18 cellular contexts compared by ENCODE assay signal in the genomic region with DNA sequence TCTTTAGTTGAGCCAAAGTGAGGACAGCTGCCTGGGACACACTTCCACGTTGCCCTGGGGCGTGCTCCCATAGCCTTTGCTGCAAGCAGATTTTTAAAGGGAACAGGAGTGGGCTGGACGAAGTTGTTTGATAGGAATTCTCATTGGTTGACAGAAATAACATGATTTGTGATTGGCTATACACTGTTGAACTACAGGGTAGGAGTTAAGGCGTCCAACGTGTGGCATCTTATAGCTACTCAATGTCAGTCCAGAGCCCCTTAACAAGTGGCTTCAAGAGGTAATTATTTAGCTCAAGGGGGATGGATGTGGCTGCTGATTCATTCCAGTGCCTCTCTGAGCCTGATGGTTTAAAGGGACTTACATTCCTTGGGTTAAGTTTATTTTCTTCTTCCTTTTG.
DNase-seq lines count a peak whose midpoint lies in the region; ATAC-seq and TF ChIP-seq lines count a peak whose summit lies in the region.
"Had no signal": no experiment of that assay in that cellular context is flagged by ENCODE, and none has a peak within 500 bp of the region (broad histone marks: within the 10 kb centered on the region; RNA-seq: fewer than 3 reads in every experiment).

No MANE protein-coding gene starts in this region.

- H3K4me1 ChIP-seq in A673 (ENCODE audit: insufficient read depth, low read length, poor library complexity, severe bottlenecking) (peaks cover 7% of the 10 kb centered on the region), SK-N-SH (ENCODE audit: control insufficient read depth in 1 of 2, insufficient read depth in 2 of 2, low read depth in 1 of 2, low read length in 1 of 2) (peaks cover 0 to 8% of the 10 kb centered on the region in 2 experiments; a peak in 2 of 4 replicates)
- H3K4me1 ChIP-seq in effector memory CD4-positive, alpha-beta T cell (ENCODE audit: control insufficient read depth, insufficient read depth, low read length, poor library complexity, severe bottlenecking), result no peaks in the 10 kb centered on the region
- H3K4me1 ChIP-seq: esophagus squamous epithelium had no signal

- H3K9me2 ChIP-seq in SK-N-SH, result no peaks in the 10 kb centered on the region

- ATAC-seq in HG02981 (IDR thresholded peaks at IDR 0.05; ENCODE audit: unreplicated experiment) (no peak), HG03378 (IDR thresholded peaks at IDR 0.05; ENCODE audit: unreplicated experiment) (no peak), GM21529 (IDR thresholded peaks at IDR 0.05; ENCODE audit: unreplicated experiment) (no peak)
- ATAC-seq: stimulated activated naive CD8-positive, alpha-beta T cell treated with anti-CD3 and anti-CD28 coated beads, Interleukin-15, amount 100 ng/mL, for 72 hours had no signal

- H3K9me3 ChIP-seq in A673 (ENCODE audit: low read depth, low read length, poor library complexity, severe bottlenecking) (no peaks in the 10 kb centered on the region), SK-N-SH (no peaks in the 10 kb centered on the region)
- no peaks in the 10 kb centered on the region for H3K9me3 ChIP-seq in effector memory CD4-positive, alpha-beta T cell (ENCODE audit: control insufficient read depth, low read length)
- H3K9me3 ChIP-seq: esophagus squamous epithelium had no signal

- no peak overlapping the region for H3K4me3 ChIP-seq in A673 (ENCODE audit: low read depth, low read length, poor library complexity, severe bottlenecking)
- H3K4me3 ChIP-seq in HFF-Myc (replicated peaks; ENCODE audit: low read depth, low read length), result no peak overlapping the region
- no peak overlapping the region for H3K4me3 ChIP-seq in SK-N-SH (ENCODE audit: low read depth in 2 of 2, low read length in 1 of 2)
- H3K4me3 ChIP-seq in effector memory CD4-positive, alpha-beta T cell (ENCODE audit: insufficient read depth, low read depth, low read length, poor library complexity, severe bottlenecking), result no peak overlapping the region
- H3K4me3 ChIP-seq: esophagus squamous epithelium had no signal

- TF ChIP-seq RAD21 in SK-N-SH (IDR thresholded peaks at IDR 0.05; ENCODE audit: low read length), result no peak

- DNase-seq in A673 (ENCODE audit: low spot score) (peak; percentile 14), HFF-Myc (ENCODE audit: extremely low read depth, low read depth) (peak; percentile 56), SK-N-SH (no peak), kidney tubule cell (ENCODE audit: low spot score) (peak; percentile 19)
- DNase-seq in effector memory CD4-positive, alpha-beta T cell, result no peak
- DNase-seq: ACHN; activated CD4-positive, CD25-positive, alpha-beta regulatory T cell; activated naive CD8-positive, alpha-beta T cell treated with anti-CD3 and anti-CD28 coated beads, Interleukin-2, amount 10 ng/mL, durations not matched to agents 7 days and 5 days; CD4-positive, alpha-beta memory T cell; esophagus squamous epithelium; KG1; NCI-H1092 treated with DMSO at 0.1 percent for 48 hours; NCI-H345; Right ventricle myocardium superior; stimulated activated naive CD8-positive, alpha-beta T cell treated with anti-CD3 and anti-CD28 coated beads, Interleukin-15, amount 100 ng/mL, for 72 hours had no signal

- peak overlapping the region; percentile 27; the same call in 1 of the 2 replicates for H2AFZ ChIP-seq in SK-N-SH (ENCODE audit: low read depth)

- CTCF ChIA-PET in A673 (lab: Charles Lee), result no interaction called here
- CTCF ChIA-PET in SK-N-SH (lab: Yijun Ruan, JAX), result interaction anchor here (0.8 kb wide), 1 partner anchor 189 kb away, joined by 3 read pairs; no protein-coding TSS in a partner anchor

- H3K4me2 ChIP-seq in SK-N-SH, result no peak overlapping the region

- no peaks in the 10 kb centered on the region for H3K79me2 ChIP-seq in SK-N-SH (ENCODE audit: insufficient read depth)

- H3F3A ChIP-seq in SK-N-SH (replicated peaks; ENCODE audit: insufficient read depth), result peaks cover 7% of the 10 kb centered on the region

- no peak overlapping the region for H3K27ac ChIP-seq in A673 (ENCODE audit: low read depth, low read length, poor library complexity, severe bottlenecking)
- H3K27ac ChIP-seq in SK-N-SH (ENCODE audit: low read depth in 2 of 2, low read length in 1 of 2), result no peak overlapping the region
- no peak overlapping the region for H3K27ac ChIP-seq in effector memory CD4-positive, alpha-beta T cell (ENCODE audit: insufficient read depth, low read length, poor library complexity, severe bottlenecking)
- H3K27ac ChIP-seq: esophagus squamous epithelium had no signal

- no peak for TF ChIP-seq EP300 in SK-N-SH (IDR thresholded peaks at IDR 0.05; ENCODE audit: borderline replicate concordance in 1 of 2, low read depth in 1 of 2, low read length in 1 of 2)

- no peaks in the 10 kb centered on the region for H4K20me1 ChIP-seq in SK-N-SH (ENCODE audit: insufficient read depth)

- POLR2A ChIA-PET in A673 (lab: Charles Lee; ENCODE audit: low non-redundant PET) (no interaction called here), SK-N-SH (lab: Yijun Ruan, JAX) (no interaction called here)

- H3K27me3 ChIP-seq in A673 (replicated peaks; ENCODE audit: insufficient read depth, low read depth, low read length, poor library complexity) (peaks cover 18% of the 10 kb centered on the region), SK-N-SH (ENCODE audit: insufficient read depth) (no peaks in the 10 kb centered on the region)
- no peaks in the 10 kb centered on the region for H3K27me3 ChIP-seq in effector memory CD4-positive, alpha-beta T cell (replicated peaks; ENCODE audit: control insufficient read depth, insufficient read depth, low read length, poor library complexity, severe bottlenecking)

- no TSS peak for BruUV-seq in A673 (replicated peaks; lab: Mats Ljungman, UMichigan)

- no peaks in the 10 kb centered on the region for H3K36me3 ChIP-seq in A673 (ENCODE audit: insufficient read depth, low read length, poor library complexity, severe bottlenecking)
- H3K36me3 ChIP-seq in SK-N-SH (replicated peaks in 1 of 2; ENCODE audit: control insufficient read depth in 1 of 2, insufficient read depth in 2 of 2, low read length in 1 of 2), result no peaks in the 10 kb centered on the region
- no peaks in the 10 kb centered on the region for H3K36me3 ChIP-seq in effector memory CD4-positive, alpha-beta T cell (ENCODE audit: control insufficient read depth, insufficient read depth, low read length)
- H3K36me3 ChIP-seq: esophagus squamous epithelium had no signal

- no peak for TF ChIP-seq CTCF in A673 (conservative IDR thresholded peaks at IDR 0.05; ENCODE audit: low read depth, low read length)
- no peak for TF ChIP-seq CTCF in HFF-Myc (IDR thresholded peaks at IDR 0.05; ENCODE audit: low read depth, low read length, missing control alignments)
- no peak for TF ChIP-seq CTCF in SK-N-SH (IDR thresholded peaks at IDR 0.05)

- no peak overlapping the region for H3K9ac ChIP-seq in SK-N-SH

- intact Hi-C loops in A673 (cut with micrococcal nuclease; ENCODE audit: unreplicated experiment), result no loop called here

- 73% methylated on average over 5 of the region's 5 CpGs for WGBS in SK-N-SH (ENCODE audit: low lambda C conversion rate)

TF ChIP-seq in SK-N-SH, 30 proteins besides CTCF, POLR2A, EP300 and RAD21:
- TF ChIP-seq FOXJ3 (CRISPR knock-in tag; IDR thresholded peaks at IDR 0.05) (no peak), TEAD4 (IDR thresholded peaks at IDR 0.05; ENCODE audit: borderline replicate concordance, insufficient read depth) (no peak), RFX5 (IDR thresholded peaks at IDR 0.05; ENCODE audit: low read length) (no peak)
- TF ChIP-seq, protein P1, sequence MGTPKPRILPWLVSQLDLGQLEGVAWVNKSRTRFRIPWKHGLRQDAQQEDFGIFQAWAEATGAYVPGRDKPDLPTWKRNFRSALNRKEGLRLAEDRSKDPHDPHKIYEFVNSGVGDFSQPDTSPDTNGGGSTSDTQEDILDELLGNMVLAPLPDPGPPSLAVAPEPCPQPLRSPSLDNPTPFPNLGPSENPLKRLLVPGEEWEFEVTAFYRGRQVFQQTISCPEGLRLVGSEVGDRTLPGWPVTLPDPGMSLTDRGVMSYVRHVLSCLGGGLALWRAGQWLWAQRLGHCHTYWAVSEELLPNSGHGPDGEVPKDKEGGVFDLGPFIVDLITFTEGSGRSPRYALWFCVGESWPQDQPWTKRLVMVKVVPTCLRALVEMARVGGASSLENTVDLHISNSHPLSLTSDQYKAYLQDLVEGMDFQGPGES (IDR thresholded peaks at IDR 0.05; ENCODE audit: low read depth, low read length), result no peak

Comparison
In these comparisons a context has a peak if more than half of its experiments do, and no peak if none do; other contexts are left out.
1. DNase-seq: peak in A673 (single experiment), HFF-Myc (single experiment) and kidney tubule cell (single experiment); none in SK-N-SH (single experiment) and effector memory CD4-positive, alpha-beta T cell (0 of 3).